18 cellular contexts compared by ENCODE assay signal in genomic region chr10:120689766-120690539, GRCh38.
A peak's percentile ranks its signal among the peaks of the same experiment; 100 is the strongest.
DNase-seq lines count a peak whose midpoint lies in the region; ATAC-seq and TF ChIP-seq lines count a peak whose summit lies in the region.
"Had no signal": no experiment of that assay in that cellular context is flagged by ENCODE, and none has a peak within 500 bp of the region (broad histone marks: within the 10 kb centered on the region; RNA-seq: fewer than 3 reads in every experiment).

No MANE protein-coding gene starts in this region.

- H3K9me3 ChIP-seq in GM23248 (ENCODE audit: low read depth): no peaks in the 10 kb centered on the region

- no peak overlapping the region for H3K4me2 ChIP-seq in GM23248 (ENCODE audit: unreplicated experiment)
- H3K4me2 ChIP-seq: BLaER1, KMS-11, PC-9 had no signal

- H3K27me3 ChIP-seq in GM23248 (replicated peaks; ENCODE audit: insufficient read depth): no peaks in the 10 kb centered on the region
- H3K27me3 ChIP-seq: BLaER1 had no signal

- no peak overlapping the region for H3K27ac ChIP-seq in GM23248
- H3K27ac ChIP-seq: BLaER1, KMS-11, PC-9 had no signal

- H3K4me3 ChIP-seq in AG10803 (ENCODE audit: low read length) (no peak overlapping the region), GM23248 (no peak overlapping the region)
- H3K4me3 ChIP-seq: BLaER1, PC-9 had no signal

- ATAC-seq in central memory CD8-positive, alpha-beta T cell (replicated peaks; ENCODE audit: extremely low read depth, poor library complexity, severe bottlenecking): no peak
- ATAC-seq in natural killer cell: peak; percentile 48 to 70 (median 60)

- no peaks in the 10 kb centered on the region for H3K36me3 ChIP-seq in GM23248 (ENCODE audit: low read depth)
- H3K36me3 ChIP-seq: BLaER1 had no signal

- no peaks in the 10 kb centered on the region for H3K27me3 Mint-ChIP-seq in central memory CD8-positive, alpha-beta T cell
- no peaks in the 10 kb centered on the region for H3K27me3 Mint-ChIP-seq in natural killer cell (ENCODE audit: low read depth in 2 of 2)

- intact Hi-C loops in natural killer cell (cut with micrococcal nuclease): no loop called here

- H3K79me2 ChIP-seq in GM23248 (ENCODE audit: insufficient read depth): no peaks in the 10 kb centered on the region

- in situ Hi-C loops in GM23248 (cut with MboI): no loop called here

- TF ChIP-seq CTCF in AG10803 (conservative IDR thresholded peaks at IDR 0.05; ENCODE audit: low read length) (no peak), natural killer cell (IDR thresholded peaks at IDR 0.05) (no peak)

- H3K9me2 ChIP-seq in GM23248 (ENCODE audit: insufficient read depth): no peaks in the 10 kb centered on the region

- peaks cover 10% of the 10 kb centered on the region for H3K4me1 Mint-ChIP-seq in central memory CD8-positive, alpha-beta T cell
- H3K4me1 Mint-ChIP-seq in natural killer cell: peaks cover 65 to 68% of the 10 kb centered on the region in 2 donors

- 2 to 17% methylated on average over 2 of the region's 2 CpGs for WGBS in GM23248 (ENCODE audit: low coverage in 1 of 2, low lambda C conversion rate in 2 of 2, missing lambda C conversion rate in 2 of 2), 2 experiments

- no peak overlapping the region for H2AFZ ChIP-seq in GM23248
- H2AFZ ChIP-seq: PC-9 had no signal

- H3F3A ChIP-seq in GM23248 (ENCODE audit: insufficient read depth): no peaks in the 10 kb centered on the region

- H3K27ac Mint-ChIP-seq in central memory CD8-positive, alpha-beta T cell (ENCODE audit: low read depth): no peak overlapping the region
- H3K27ac Mint-ChIP-seq in natural killer cell: peak overlapping the region; percentile 63 to 75

- no peaks in the 10 kb centered on the region for H4K20me1 ChIP-seq in GM23248 (ENCODE audit: insufficient read depth)
- H4K20me1 ChIP-seq: BLaER1 had no signal

- H3K9ac ChIP-seq in GM23248: no peak overlapping the region
- H3K9ac ChIP-seq: BLaER1, KMS-11 had no signal

- DNase-seq in AG10803 (ENCODE audit: low read depth): peak; percentile 18
- DNase-seq in GM23248: peak; percentile 20
- DNase-seq in central memory CD8-positive, alpha-beta T cell (ENCODE audit: low spot score in 2 of 2): no peak
- DNase-seq in natural killer cell: no peak
- no peak for DNase-seq in GM03348 (ENCODE audit: low spot score)
- no peak for DNase-seq in iPS-NIHi11 (ENCODE audit: low spot score)
- no peak for DNase-seq in stimulated activated CD4-positive, alpha-beta T cell treated with anti-CD3 and anti-CD28 coated beads, Interleukin-15, amount 100 ng/mL, for 24 hours
- no peak for DNase-seq in GDM1 (lab: John Stamatoyannopoulos, UW)
- DNase-seq: 8988T; Calu3; CD4-positive, alpha-beta memory T cell; EL; NCI-H1417 treated with DMSO at 0.1 percent for 48 hours; NCI-H2227 treated with DMSO at 0.1 percent for 48 hours; NCI-H524 treated with DMSO at 0.1 percent for 48 hours; PC-9 had no signal

- H3K4me1 ChIP-seq in GM23248 (ENCODE audit: insufficient read depth): no peaks in the 10 kb centered on the region
- H3K4me1 ChIP-seq: BLaER1 had no signal

- no peaks in the 10 kb centered on the region for H3K9me3 Mint-ChIP-seq in central memory CD8-positive, alpha-beta T cell
- H3K9me3 Mint-ChIP-seq in natural killer cell: peaks cover 0 to 2% of the 10 kb centered on the region in 2 donors

- H3K4me3 Mint-ChIP-seq in central memory CD8-positive, alpha-beta T cell: peak overlapping the region; percentile 30
- peak overlapping the region; percentile 73 for H3K4me3 Mint-ChIP-seq in natural killer cell
- H3K4me3 Mint-ChIP-seq: CD4-positive, alpha-beta memory T cell had no signal

- H3K36me3 Mint-ChIP-seq in central memory CD8-positive, alpha-beta T cell (ENCODE audit: insufficient read depth): no peaks in the 10 kb centered on the region
- H3K36me3 Mint-ChIP-seq in natural killer cell: no peaks in the 10 kb centered on the region
- H3K36me3 Mint-ChIP-seq: CD4-positive, alpha-beta memory T cell had no signal

Comparison
In these comparisons a context has a peak if more than half of its experiments do, and no peak if none do; other contexts are left out.
1. DNase-seq: peak in AG10803 (single experiment) and GM23248 (single experiment); none in central memory CD8-positive, alpha-beta T cell (0 of 2), natural killer cell (single experiment), GM03348 (single experiment), iPS-NIHi11 (single experiment), stimulated activated CD4-positive, alpha-beta T cell treated with anti-CD3 and anti-CD28 coated beads, Interleukin-15, amount 100 ng/mL, for 24 hours (single experiment) and GDM1 (single experiment).